Comparison of ENCODE assay signal across 23 cellular contexts in the genomic region with DNA sequence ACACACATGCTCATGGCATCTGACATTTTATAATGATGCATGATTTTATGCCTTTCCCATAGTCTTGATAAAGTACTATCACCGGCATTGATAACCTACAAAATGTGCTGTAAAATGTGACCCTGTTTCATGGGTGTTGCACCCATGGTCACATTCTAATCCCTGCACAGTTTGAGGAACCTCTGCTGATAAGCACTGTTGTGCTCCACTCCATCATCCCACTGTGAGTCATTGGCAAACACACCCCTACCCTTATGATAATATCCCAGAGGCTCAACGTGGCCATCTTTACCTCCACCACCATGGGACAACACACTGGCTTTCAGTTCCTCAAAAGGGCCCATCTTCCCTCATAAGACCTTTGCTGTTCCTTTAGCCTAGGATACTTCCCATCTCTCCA. TPM values are rescaled to one million over a fixed set of nuclear protein-coding genes. Genes with fewer than 3 reads are reported as not detected.
"Had no signal": no experiment of that assay in that cellular context is flagged by ENCODE, and none has a peak within 500 bp of the region (broad histone marks: within the 10 kb centered on the region; RNA-seq: fewer than 3 reads in every experiment).

No MANE protein-coding gene starts in this region.

- DNase-seq: activated CD4-positive, alpha-beta T cell treated with anti-CD3 and anti-CD28 coated beads for 36 hours; activated CD4-positive, CD25-positive, alpha-beta regulatory T cell; activated CD8-positive, alpha-beta memory T cell treated with anti-CD3 and anti-CD28 coated beads, Interleukin-2, amount 10 ng/mL, durations not matched to agents 7 days and 5 days; activated CD8-positive, alpha-beta T cell treated with anti-CD3 and anti-CD28 coated beads, Interleukin-2, amount 10 ng/mL, durations not matched to agents 7 days and 5 days; activated naive CD4-positive, alpha-beta T cell; activated T-cell treated with anti-CD3 and anti-CD28 coated beads, Interleukin-2, amount 50 U/mL, for 72 hours; anterior cingulate cortex; effector CD4-positive, alpha-beta T cell; esophagus squamous epithelium; left ventricle myocardium inferior; naive B cell; ovary; right lobe of liver; stimulated activated CD4-positive, alpha-beta T cell treated with anti-CD3 and anti-CD28 coated beads, Interleukin-4, amount 100 ng/mL, for 24 hours; stimulated activated naive CD8-positive, alpha-beta T cell treated with anti-CD3 and anti-CD28 coated beads, Interleukin-15, amount 100 ng/mL, for 72 hours; substantia nigra; T-helper 9 cell had no signal

- H3K27ac ChIP-seq: esophagus squamous epithelium, left ventricle myocardium inferior, ovary, right lobe of liver, skin epidermis had no signal

- H3K4me3 ChIP-seq: esophagus squamous epithelium, left ventricle myocardium inferior, lung, ovary, right lobe of liver, skin epidermis had no signal

- H3K4me1 ChIP-seq: left ventricle myocardium inferior, right lobe of liver had no signal

- H3K9me3 ChIP-seq: right lobe of liver had no signal

- ATAC-seq: activated CD4-positive, alpha-beta T cell treated with anti-CD3 and anti-CD28 coated beads for 36 hours; activated CD8-positive, alpha-beta memory T cell treated with anti-CD3 and anti-CD28 coated beads, Interleukin-2, amount 10 ng/mL, durations not matched to agents 7 days and 5 days; activated CD8-positive, alpha-beta T cell treated with anti-CD3 and anti-CD28 coated beads, Interleukin-2, amount 10 ng/mL, durations not matched to agents 7 days and 5 days; activated T-cell treated with anti-CD3 and anti-CD28 coated beads, Interleukin-2, amount 50 U/mL, for 72 hours; right lobe of liver; stimulated activated effector memory CD8-positive, alpha-beta T cell treated with anti-CD3 and anti-CD28 coated beads, Interleukin-12 subunit alpha, Interleukin-12 subunit beta, amount 100 ng/mL, for 72 hours; stimulated activated naive CD8-positive, alpha-beta T cell treated with anti-CD3 and anti-CD28 coated beads, Interleukin-15, amount 100 ng/mL, for 72 hours had no signal

- FAIRE-seq: colon, frontal cortex, islet of Langerhans had no signal

- H3K36me3 ChIP-seq: esophagus squamous epithelium, left ventricle myocardium inferior, ovary, right lobe of liver had no signal

- H3K27me3 ChIP-seq: ovary, right lobe of liver had no signal

RNA-seq across cellular contexts. Expression of gene SGMS2, which starts 32.0 kb away (rescaled TPM):
- total RNA-seq: activated CD8-positive, alpha-beta T cell treated with anti-CD3 and anti-CD28 coated beads, Interleukin-2, amount 10 ng/mL, durations not matched to agents 7 days and 5 days had no signal
